1 cellular context compared by ENCODE assay signal in genomic region chr9:97000139-97000787, GRCh38. TPM values are rescaled to one million over a fixed set of nuclear protein-coding genes. Genes with fewer than 3 reads are reported as not detected.
"Had no signal": no experiment of that assay in that cellular context is flagged by ENCODE, and none has a peak within 500 bp of the region (broad histone marks: within the 10 kb centered on the region; RNA-seq: fewer than 3 reads in every experiment).

No MANE protein-coding gene starts in this region.

RNA-seq across cellular contexts. Expression of gene CTSV, which starts 38.7 kb away (rescaled TPM):
- total RNA-seq: sigmoid colon had no signal
